12 cellular contexts compared by ENCODE assay signal in genomic region chr12:26135010-26135420, GRCh38. TPM values are rescaled to one million over a fixed set of nuclear protein-coding genes. Genes with fewer than 3 reads are reported as not detected.
DNase-seq lines count a peak whose midpoint lies in the region; ATAC-seq and TF ChIP-seq lines count a peak whose summit lies in the region.
"Had no signal": no experiment of that assay in that cellular context is flagged by ENCODE, and none has a peak within 500 bp of the region (broad histone marks: within the 10 kb centered on the region; RNA-seq: fewer than 3 reads in every experiment).

No MANE protein-coding gene starts in this region.

- H3K9me3 ChIP-seq in mammary epithelial cell (replicated peaks; ENCODE audit: insufficient read depth, low read length) (no peaks in the 10 kb centered on the region), neuronal stem cell (replicated peaks in 1 of 2; ENCODE audit: control insufficient read depth in 2 of 2, insufficient read depth in 1 of 2, low read depth in 1 of 2, low read length in 2 of 2) (no peaks in the 10 kb centered on the region)

- H3K36me3 ChIP-seq in mammary epithelial cell (ENCODE audit: insufficient read depth, low read length): no peaks in the 10 kb centered on the region
- no peaks in the 10 kb centered on the region for H3K36me3 ChIP-seq in neuronal stem cell (replicated peaks in 1 of 2; ENCODE audit: control insufficient read depth in 2 of 2, insufficient read depth in 2 of 2, low read length in 2 of 2)

- H3K4me1 ChIP-seq in mammary epithelial cell (ENCODE audit: insufficient read depth, low read length): peaks cover 14% of the 10 kb centered on the region
- no peaks in the 10 kb centered on the region for H3K4me1 ChIP-seq in neuronal stem cell (ENCODE audit: control insufficient read depth in 2 of 2, insufficient read depth in 1 of 2, low read depth in 1 of 2, low read length in 2 of 2)

- WGBS in mammary epithelial cell (ENCODE audit: low coverage, missing lambda C conversion rate): 11% methylated on average over 4 of the region's 5 CpGs
- no CpG with 5 or more reads among the region's 5 CpGs for WGBS in neuronal stem cell (ENCODE audit: extremely low coverage in 2 of 2, insufficient read length in 2 of 2, insufficient replicate concordance in 1 of 2), 2 donors

- no peak overlapping the region for H4K91ac ChIP-seq in neuronal stem cell (ENCODE audit: low read depth, low read length, poor library complexity)

- no peak overlapping the region for H2BK5ac ChIP-seq in neuronal stem cell (ENCODE audit: low read length)

- peak overlapping the region; percentile 57 for H2AFZ ChIP-seq in mammary epithelial cell (ENCODE audit: low read depth, low read length)
- H2AFZ ChIP-seq in neuronal stem cell (ENCODE audit: low read length): no peak overlapping the region

- CTCF ChIA-PET in Calu3 (lab: Charles Lee) (no interaction called here), mammary epithelial cell (lab: Charles Lee; ENCODE audit: low non-redundant PET) (no interaction called here)

- H3K14ac ChIP-seq in neuronal stem cell (ENCODE audit: low read length): no peak overlapping the region

- no peaks in the 10 kb centered on the region for H3K27me3 Mint-ChIP-seq in Calu3 (ENCODE audit: unreplicated experiment)
- peaks cover 19% of the 10 kb centered on the region for H3K27me3 Mint-ChIP-seq in osteocyte (ENCODE audit: unreplicated experiment)

- H3K27ac ChIP-seq in mammary epithelial cell (ENCODE audit: insufficient read depth, low read depth, low read length) (no peak overlapping the region), neuronal stem cell (replicated peaks; ENCODE audit: low read length) (no peak overlapping the region)

- intact Hi-C loops in Calu3 (cut with micrococcal nuclease; ENCODE audit: unreplicated experiment): no loop called here
- intact Hi-C loops in mammary epithelial cell (cut with micrococcal nuclease): no loop called here

- H3K79me1 ChIP-seq in neuronal stem cell (ENCODE audit: low read depth, low read length): no peaks in the 10 kb centered on the region

- TF ChIP-seq CTCF in Calu3 (IDR thresholded peaks at IDR 0.05; ENCODE audit: unreplicated experiment) (no peak), mammary epithelial cell (conservative IDR thresholded peaks at IDR 0.05 in 1 of 2, IDR thresholded peaks at IDR 0.05 in 1 of 2; ENCODE audit: extremely low read depth in 1 of 2, insufficient read depth in 1 of 2, low read depth in 1 of 2, low read length in 2 of 2) (no peak), osteocyte (IDR thresholded peaks at IDR 0.05) (no peak)

- H3K4me1 Mint-ChIP-seq in Calu3 (ENCODE audit: low read depth, unreplicated experiment): peaks cover 16% of the 10 kb centered on the region
- H3K4me1 Mint-ChIP-seq in osteocyte (ENCODE audit: unreplicated experiment): peaks cover 11% of the 10 kb centered on the region

- H3K36me3 Mint-ChIP-seq in Calu3 (ENCODE audit: insufficient read depth, unreplicated experiment): no peaks in the 10 kb centered on the region
- H3K36me3 Mint-ChIP-seq in osteocyte (ENCODE audit: unreplicated experiment): no peaks in the 10 kb centered on the region

- no peak overlapping the region for H3K18ac ChIP-seq in neuronal stem cell (ENCODE audit: low read length)

- H3K4me2 ChIP-seq in mammary epithelial cell (ENCODE audit: insufficient read depth, low read depth, low read length) (peak overlapping the region; percentile 1), neuronal stem cell (ENCODE audit: insufficient read depth, low read length, poor library complexity, severe bottlenecking) (no peak overlapping the region)

- H3K27me3 ChIP-seq in mammary epithelial cell (ENCODE audit: insufficient read depth, low read length) (no peaks in the 10 kb centered on the region), neuronal stem cell (ENCODE audit: control insufficient read depth in 3 of 3, insufficient read depth in 3 of 3, low read depth in 1 of 3, low read length in 3 of 3) (peaks cover 0 to 43% (median 0%) of the 10 kb centered on the region in 3 experiments)
- H3K27me3 ChIP-seq: dorsolateral prefrontal cortex had no signal

- H3K23ac ChIP-seq in neuronal stem cell (ENCODE audit: low read depth, low read length, poor library complexity): no peak overlapping the region

- H3K4me3 ChIP-seq in mammary epithelial cell (replicated peaks in 1 of 3; ENCODE audit: insufficient read depth in 1 of 3, low read depth in 2 of 3, low read length in 3 of 3): no peak overlapping the region
- H3K4me3 ChIP-seq in neuronal stem cell (ENCODE audit: low read length in 2 of 2): peak overlapping the region in 1 of 2 donors; percentile 50
- H3K4me3 ChIP-seq: dorsolateral prefrontal cortex had no signal

- no TSS peak for BruUV-seq in Calu3 (replicated peaks; lab: Mats Ljungman, UMichigan)
- no TSS peak for BruUV-seq in mammary epithelial cell (replicated peaks; lab: Mats Ljungman, UMichigan)

- in situ Hi-C loops in mammary epithelial cell (cut with MboI; ENCODE audit: low sequenced_read_pairs in 2 of 2): no loop called here

- dilution Hi-C loops in mammary epithelial cell (cut with HindIII; ENCODE audit: low sequenced_read_pairs): no loop called here

- ATAC-seq in HG03280 (IDR thresholded peaks at IDR 0.05; ENCODE audit: unreplicated experiment) (no peak), GM21381 (IDR thresholded peaks at IDR 0.05; ENCODE audit: unreplicated experiment) (no peak)
- ATAC-seq: activated T-cell treated with anti-CD3 and anti-CD28 coated beads, Interleukin-2, amount 50 U/mL, for 4 hours had no signal

- DNase-seq in Calu3 (peak; percentile 28), NCI-H1105 treated with DMSO at 0.1 percent for 48 hours (lab: John Stamatoyannopoulos, UW) (peak; percentile 54), mammary epithelial cell (no peak), osteocyte (ENCODE audit: extremely low spot score, unreplicated experiment) (no peak), neuronal stem cell (ENCODE audit: low spot score) (no peak)
- DNase-seq in activated T-cell treated with anti-CD3 and anti-CD28 coated beads, Interleukin-2, amount 50 U/mL, for 48 hours: no peak
- DNase-seq: activated T-cell treated with anti-CD3 and anti-CD28 coated beads, Interleukin-2, amount 50 U/mL, for 4 hours; stimulated activated CD8-positive, alpha-beta memory T cell treated with anti-CD3 and anti-CD28 coated beads, Interleukin-4, amount 100 ng/mL, for 48 hours had no signal

- no peak overlapping the region for H4K8ac ChIP-seq in neuronal stem cell (ENCODE audit: low read depth, low read length)

- no peak overlapping the region for H2BK15ac ChIP-seq in neuronal stem cell (ENCODE audit: low read length)

- H3K4me3 Mint-ChIP-seq in Calu3 (ENCODE audit: low read depth, unreplicated experiment) (no peak overlapping the region), osteocyte (ENCODE audit: unreplicated experiment) (no peak overlapping the region)
- H3K4me3 Mint-ChIP-seq: activated T-cell treated with anti-CD3 and anti-CD28 coated beads, Interleukin-2, amount 50 U/mL, for 4 hours had no signal

- H2BK12ac ChIP-seq in neuronal stem cell (ENCODE audit: low read length): no peak overlapping the region

- no peak overlapping the region for H3K27ac Mint-ChIP-seq in Calu3 (ENCODE audit: unreplicated experiment)
- H3K27ac Mint-ChIP-seq in osteocyte (ENCODE audit: unreplicated experiment): peak overlapping the region; percentile 60

- H4K20me1 ChIP-seq in mammary epithelial cell (ENCODE audit: insufficient read depth, low read length): no peaks in the 10 kb centered on the region

- H3K9me3 Mint-ChIP-seq in Calu3 (ENCODE audit: low read depth, unreplicated experiment) (no peaks in the 10 kb centered on the region), osteocyte (ENCODE audit: unreplicated experiment) (no peaks in the 10 kb centered on the region)
- H3K9me3 Mint-ChIP-seq: activated T-cell treated with anti-CD3 and anti-CD28 coated beads, Interleukin-2, amount 50 U/mL, for 4 hours had no signal

- H3K9ac ChIP-seq in mammary epithelial cell (ENCODE audit: insufficient read depth, low read length) (no peak overlapping the region), neuronal stem cell (ENCODE audit: low read depth, low read length, poor library complexity) (no peak overlapping the region)

- H3K4ac ChIP-seq in neuronal stem cell (ENCODE audit: low read length): no peak overlapping the region

- H2AK5ac ChIP-seq in neuronal stem cell (ENCODE audit: low read depth, low read length): no peak overlapping the region

- H2BK120ac ChIP-seq in neuronal stem cell (ENCODE audit: low read depth, low read length): no peak overlapping the region

- H3K79me2 ChIP-seq in mammary epithelial cell (ENCODE audit: insufficient read depth, low read length): no peaks in the 10 kb centered on the region

RNA-seq across cellular contexts. Expression of gene BHLHE41, which starts 10.2 kb away (rescaled TPM):
- total RNA-seq in Calu3 (2022) (44.1 and 54.1 TPM in 2 replicates), mammary epithelial cell (10 to 100 TPM; 18.1 to 19.2 TPM), osteocyte (1.1 and 1.4 TPM in 2 replicates)
- polyA plus RNA-seq in mammary epithelial cell: 24.6 TPM
- 117 TPM for polyA minus RNA-seq in mammary epithelial cell
- polyA plus RNA-seq in neuronal stem cell (2013, experiment 1 of 2): not detected
- polyA plus RNA-seq in neuronal stem cell (2013, experiment 2 of 2): 0.04 TPM
- total RNA-seq: T-helper 1 cell treated with Interleukin-12 subunit alpha and Interleukin-12 subunit beta and Interleukin-4 antibody, amounts not matched to agents 30 ng/mL and 1 ng/mL, for 36 hours had no signal

Comparison
In these comparisons a context has a peak if more than half of its experiments do, and no peak if none do; other contexts are left out.
1. DNase-seq: peak in Calu3 (single experiment) and NCI-H1105 treated with DMSO at 0.1 percent for 48 hours (single experiment); none in mammary epithelial cell (single experiment), osteocyte (single experiment), neuronal stem cell (single experiment) and activated T-cell treated with anti-CD3 and anti-CD28 coated beads, Interleukin-2, amount 50 U/mL, for 48 hours (0 of 2).